Comparison of ENCODE assay signal across 1 cellular context in the genomic region with DNA sequence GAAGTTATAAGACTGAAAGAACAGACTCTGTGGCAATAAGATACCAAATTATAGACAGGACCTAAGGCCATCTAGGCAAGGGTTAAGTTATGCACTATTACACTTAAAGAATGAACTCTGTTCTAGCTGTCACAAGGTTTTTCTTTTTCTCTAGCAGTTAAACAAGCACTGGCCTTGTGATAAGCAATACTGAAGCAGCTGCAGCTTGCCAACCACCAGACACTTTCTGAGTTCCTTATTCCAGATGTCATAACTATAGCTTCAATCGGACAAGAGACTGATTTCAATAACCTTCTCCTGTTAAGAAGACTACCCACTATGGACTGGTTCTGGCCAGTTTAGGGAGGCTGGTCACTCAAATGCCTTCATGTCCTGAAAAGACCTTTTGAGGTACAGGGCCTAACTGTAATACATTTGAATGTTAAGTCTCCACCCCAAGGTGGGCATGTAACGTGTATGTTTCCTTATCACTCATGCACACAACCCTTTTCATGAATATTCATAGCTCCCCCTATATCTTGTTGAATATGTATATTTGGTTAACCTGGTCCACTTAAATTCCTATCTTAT.
TF ChIP-seq lines count a peak whose summit lies in the region.

No MANE protein-coding gene starts in this region.

TF ChIP-seq in IMR-90, 13 proteins besides CTCF, POLR2A, EP300 and RAD21:
- TF ChIP-seq MAFK (IDR thresholded peaks at IDR 0.05; ENCODE audit: low read depth, low read length), result no peak
- TF ChIP-seq RCOR1 (IDR thresholded peaks at IDR 0.05; ENCODE audit: insufficient replicate concordance, low read length), result no peak
- no peak for TF ChIP-seq MAZ (IDR thresholded peaks at IDR 0.05; ENCODE audit: borderline replicate concordance, low read depth, low read length)
- no peak for TF ChIP-seq CHD1 (IDR thresholded peaks at IDR 0.05; ENCODE audit: low read depth, low read length)
- TF ChIP-seq FOS (IDR thresholded peaks at IDR 0.05; ENCODE audit: low read depth, low read length), result no peak
